1 cellular context compared by ENCODE assay signal in genomic region chr2:157497603-157498314, GRCh38.
TF ChIP-seq lines count a peak whose summit lies in the region.

No MANE protein-coding gene starts in this region.

TF ChIP-seq in HepG2, 621 proteins besides CTCF, POLR2A, EP300 and RAD21 (continued from another document):
- TF ChIP-seq MAFF (IDR thresholded peaks at IDR 0.05; ENCODE audit: low read depth, low read length) (0 out of 2 replicates have a peak, but pooled peaks have one; percentile 20), PAXIP1 (CRISPR knock-in tag; conservative IDR thresholded peaks at IDR 0.05) (no peak), SKIL (CRISPR knock-in tag; IDR thresholded peaks at IDR 0.05; ENCODE audit: borderline replicate concordance) (no peak)
